ENCODE assay signal across 11 cellular contexts in genomic region chr2:161415467-161416293, GRCh38. TPM values are rescaled to one million over a fixed set of nuclear protein-coding genes. Genes with fewer than 3 reads are reported as not detected.
DNase-seq lines count a peak whose midpoint lies in the region; ATAC-seq, FAIRE-seq and TF ChIP-seq lines count a peak whose summit lies in the region.
"Had no signal": no experiment of that assay in that cellular context is flagged by ENCODE, and none has a peak within 500 bp of the region (broad histone marks: within the 10 kb centered on the region; RNA-seq: fewer than 3 reads in every experiment).

No MANE protein-coding gene starts in this region.

- CTCF ChIA-PET in T-cell (lab: Charles Lee), result interaction anchor here (0.6 to 1.2 kb wide), 3 partner anchors 12 to 266 kb away, joined by 3 to 5 read pairs (median 3); no protein-coding TSS in a partner anchor

- H3K27ac Mint-ChIP-seq in T-cell, result peak overlapping the region in 1 of 2 donors; percentile 33
- H3K27ac Mint-ChIP-seq in glutamatergic neuron (ENCODE audit: unreplicated experiment), result no peak overlapping the region

- H3K27me3 Mint-ChIP-seq in T-cell (peaks cover 60 to 62% of the 10 kb centered on the region in 2 donors), glutamatergic neuron (ENCODE audit: unreplicated experiment) (peaks cover 45% of the 10 kb centered on the region)

- H3K4me1 Mint-ChIP-seq in T-cell, result peaks cover 46 to 48% (median 48%) of the 10 kb centered on the region in 3 donors
- H3K4me1 Mint-ChIP-seq in glutamatergic neuron (ENCODE audit: low read depth, unreplicated experiment), result peaks cover 39% of the 10 kb centered on the region

- POLR2A ChIA-PET in T-cell (lab: Charles Lee), result interaction anchor here in 1 of 2 donors (0.6 to 1.0 kb wide), 3 partner anchors 478 to 903 kb away, joined by 3 read pairs; partner anchors contain the start of gene IFIH1

- TF ChIP-seq CTCF in glutamatergic neuron (IDR thresholded peaks at IDR 0.05; ENCODE audit: partially characterized antibody, unreplicated experiment), result no peak

- no peak for FAIRE-seq in GM12891 (lab: Jason Lieb, UNC)

- ATAC-seq in T-cell (replicated peaks in 1 of 4), result peak in 1 of 4 experiments; percentile 17

- TF ChIP-seq POLR2A in GM12891 (IDR thresholded peaks at IDR 0.05; ENCODE audit: low read depth, low read length), result no peak

- no peaks in the 10 kb centered on the region for H3K9me3 Mint-ChIP-seq in T-cell
- peaks cover 33% of the 10 kb centered on the region for H3K9me3 Mint-ChIP-seq in glutamatergic neuron (ENCODE audit: unreplicated experiment)

- peak; percentile 18 for DNase-seq in stimulated activated CD4-positive, alpha-beta T cell treated with anti-CD3 and anti-CD28 coated beads, Interleukin-4, amount 100 ng/mL, for 1 hour
- no peak for DNase-seq in stimulated activated CD4-positive, alpha-beta T cell treated with anti-CD3 and anti-CD28 coated beads, Interleukin-1b, Interleukin-23, amount 100 ng/mL, for 48 hours
- peak in 1 of 34 experiments; percentile 9 for DNase-seq in T-cell
- DNase-seq in glutamatergic neuron, result no peak
- DNase-seq in H4 (ENCODE audit: low spot score), result no peak
- no peak for DNase-seq in SKM-1 (lab: John Stamatoyannopoulos, UW; ENCODE audit: unreplicated experiment)
- DNase-seq in kidney tubule cell (ENCODE audit: low spot score), result no peak
- DNase-seq in GM12891 (ENCODE audit: insufficient read length, low spot score), result no peak
- DNase-seq: GF-D8, sigmoid colon, upper lobe of right lung had no signal

- H3K36me3 Mint-ChIP-seq in T-cell (peaks cover 7% of the 10 kb centered on the region), glutamatergic neuron (ENCODE audit: unreplicated experiment) (peaks cover 4% of the 10 kb centered on the region)

- H3K4me3 Mint-ChIP-seq in T-cell, result peak overlapping the region; percentile 58 to 85 (median 71)
- peak overlapping the region; percentile 96 for H3K4me3 Mint-ChIP-seq in glutamatergic neuron (ENCODE audit: unreplicated experiment)

TF ChIP-seq in GM12891, 5 proteins besides CTCF, POLR2A, EP300 and RAD21:
- TF ChIP-seq PAX5 (IDR thresholded peaks at IDR 0.05; ENCODE audit: insufficient read depth, low read length, severe bottlenecking) (no peak), POU2F2 (IDR thresholded peaks at IDR 0.05; ENCODE audit: low read depth, low read length) (no peak)

RNA-seq across cellular contexts. Expression of gene TBR1, which starts 0.4 kb away (rescaled TPM):
- total RNA-seq in T-cell (not detected), glutamatergic neuron (ENCODE audit: unreplicated experiment) (not detected)
- total RNA-seq in H4 (2014; rRNA removed; shearing (Covaris generic)), result 0.02 TPM in 1 of 2 replicates, not detected in the other
- polyA plus RNA-seq in GM12891 (2012; ENCODE audit: low read depth, missing spikeins), result not detected
- total RNA-seq: sigmoid colon, upper lobe of right lung had no signal
- polyA plus RNA-seq: sigmoid colon had no signal
